Comparison of ENCODE assay signal across 22 cellular contexts in genomic region chr2:16184341-16184890, GRCh38.
DNase-seq lines count a peak whose midpoint lies in the region; ATAC-seq, FAIRE-seq and TF ChIP-seq lines count a peak whose summit lies in the region.
"Had no signal": no experiment of that assay in that cellular context is flagged by ENCODE, and none has a peak within 500 bp of the region (broad histone marks: within the 10 kb centered on the region; RNA-seq: fewer than 3 reads in every experiment).

No MANE protein-coding gene starts in this region.

- H3K9ac ChIP-seq in HUES48 (ENCODE audit: low read depth, low read length) (no peak overlapping the region), H1 (replicated peaks in 1 of 4; ENCODE audit: extremely low read depth in 1 of 4, low read depth in 3 of 4, low read length in 3 of 4) (no peak overlapping the region)
- H3K9ac ChIP-seq: BLaER1 had no signal

- no peak overlapping the region for H3K4me3 ChIP-seq in HUES48 (ENCODE audit: low read depth, low read length)
- H3K4me3 ChIP-seq in H1 (ENCODE audit: extremely low read depth in 1 of 4, insufficient read depth in 2 of 4, low read depth in 3 of 4, low read length in 4 of 4) = no peak overlapping the region
- H3K4me3 ChIP-seq: BLaER1 had no signal

- no peaks in the 10 kb centered on the region for H3K79me1 ChIP-seq in H1 (ENCODE audit: low read depth, low read length)

- CTCF ChIA-PET in H1 (lab: Charles Lee; ENCODE audit: partially characterized antibody) = interaction anchor here (1.8 kb wide), 1 partner anchor 10 kb away, joined by 4 read pairs; no protein-coding TSS in a partner anchor

- H2BK5ac ChIP-seq in H1 (ENCODE audit: low read depth, low read length) = no peak overlapping the region

- DNase-seq in SK-N-DZ (ENCODE audit: low spot score) (peak; percentile 98), H1 (ENCODE audit: low read depth in 1 of 2, low spot score in 2 of 2) (no peak), DMS 273 (lab: John Stamatoyannopoulos, UW; ENCODE audit: unreplicated experiment) (no peak), anterior cingulate cortex (lab: John Stamatoyannopoulos, UW) (no peak), NCI-H1048 (lab: John Stamatoyannopoulos, UW) (no peak)
- DNase-seq: 8988T; ACHN; C1 segment of cervical spinal cord; CD4-positive, alpha-beta memory T cell; CD4-positive, CD25-positive, alpha-beta regulatory T cell; CD8-positive, alpha-beta memory T cell; COR-L47; DMS79 treated with DMSO at 0.1 percent for 48 hours; GF-D8 had no signal

- POLR2A ChIA-PET in H1 (lab: Charles Lee; ENCODE audit: partially characterized antibody) = no interaction called here

- no peak overlapping the region for H3K4ac ChIP-seq in H1 (replicated peaks; ENCODE audit: insufficient read length, low read depth, low read length)

- no peak for FAIRE-seq in H1 (lab: Jason Lieb, UNC)
- FAIRE-seq: A204.1, G401.6, GM12891, GM19239 had no signal

- H4K91ac ChIP-seq in H1 (replicated peaks; ENCODE audit: insufficient read length, low read length) = no peak overlapping the region

- 0 out of 2 replicates have a peak overlapping the region, but pooled peaks have one; percentile 23 for H2AFZ ChIP-seq in H1 (ENCODE audit: low read length)

- H2AK5ac ChIP-seq in H1 (ENCODE audit: low read depth, low read length) = no peak overlapping the region

- H4K5ac ChIP-seq in H1 (ENCODE audit: insufficient read length, low read depth, low read length) = no peak overlapping the region

- H3K14ac ChIP-seq in H1 (ENCODE audit: insufficient read length) = no peak overlapping the region

- H3K4me1 ChIP-seq in HUES48 (ENCODE audit: control insufficient read depth, insufficient read depth, low read length) (peaks cover 27% of the 10 kb centered on the region), H1 (replicated peaks in 1 of 4; ENCODE audit: control insufficient read depth in 3 of 4, insufficient read depth in 4 of 4, low read length in 3 of 4) (peaks cover 0 to 10% (median 0%) of the 10 kb centered on the region in 4 experiments; a peak in 3 of 7 replicates)

- ATAC-seq in GM19455 (IDR thresholded peaks at IDR 0.05; ENCODE audit: unreplicated experiment) = no peak

- WGBS in H1 (ENCODE audit: extremely low coverage in 1 of 2, insufficient coverage in 1 of 2, insufficient read length in 1 of 2, insufficient replicate concordance in 2 of 2, low coverage in 1 of 2, low lambda C conversion rate in 2 of 2, missing lambda C conversion rate in 1 of 2), 2 experiments = 78% methylated on average over 4 of the region's 4 CpGs; no CpG with 5 or more reads in 1 of the 2 experiments

- H2BK12ac ChIP-seq in H1 (ENCODE audit: low read depth, low read length) = no peak overlapping the region

- no peak overlapping the region for H3K18ac ChIP-seq in H1 (ENCODE audit: extremely low read depth, low read length)

- H3K79me2 ChIP-seq in H1 (ENCODE audit: control insufficient read depth in 1 of 2, insufficient read depth in 2 of 2, low read length in 2 of 2) = no peaks in the 10 kb centered on the region

- no peak overlapping the region for H2BK120ac ChIP-seq in H1 (replicated peaks; ENCODE audit: low read depth, low read length)

- H3K36me3 ChIP-seq in HUES48 (ENCODE audit: control insufficient read depth, insufficient read depth, low read length) (no peaks in the 10 kb centered on the region), H1 (ENCODE audit: control insufficient read depth in 2 of 4, insufficient read depth in 4 of 4, low read length in 3 of 4) (no peaks in the 10 kb centered on the region)
- H3K36me3 ChIP-seq: BE2C, BLaER1 had no signal

- no peak for TF ChIP-seq POLR2A in H1 (IDR thresholded peaks at IDR 0.05; ENCODE audit: control extremely low read depth in 1 of 2, low read depth in 2 of 2, low read length in 2 of 2)

- H3K56ac ChIP-seq in H1 (replicated peaks; ENCODE audit: insufficient read length, low read depth, low read length) = no peak overlapping the region

- no peak for TF ChIP-seq CTCF in H1 (IDR thresholded peaks at IDR 0.05; ENCODE audit: control extremely low read depth in 1 of 3, insufficient read depth in 1 of 3, low read depth in 1 of 3, low read length in 3 of 3)

- no peak overlapping the region for H3K4me2 ChIP-seq in H1 (ENCODE audit: insufficient read depth in 1 of 2, low read depth in 2 of 2, low read length in 2 of 2)
- H3K4me2 ChIP-seq: BLaER1 had no signal

- H3K9me3 ChIP-seq in HUES48 (ENCODE audit: control insufficient read depth, insufficient read depth, low read length) = no peaks in the 10 kb centered on the region
- H3K9me3 ChIP-seq in H1 (ENCODE audit: insufficient read depth in 2 of 2, low read depth in 1 of 2, low read length in 1 of 2) = no peaks in the 10 kb centered on the region
- H3K9me3 ChIP-seq: BLaER1 had no signal

- H3K27me3 ChIP-seq in HUES48 (ENCODE audit: control insufficient read depth, insufficient read depth, low read length) = no peaks in the 10 kb centered on the region
- no peaks in the 10 kb centered on the region for H3K27me3 ChIP-seq in H1 (replicated peaks in 1 of 4; ENCODE audit: control insufficient read depth in 3 of 4, extremely low read depth in 1 of 4, insufficient read depth in 3 of 4, low read length in 3 of 4)
- H3K27me3 ChIP-seq: BE2C, BLaER1 had no signal

- no peak overlapping the region for H4K8ac ChIP-seq in H1 (ENCODE audit: extremely low read depth, insufficient read depth, low read length)

- no peak for TF ChIP-seq RAD21 in H1 (IDR thresholded peaks at IDR 0.05 in 1 of 2, conservative IDR thresholded peaks at IDR 0.05 in 1 of 2; ENCODE audit: low read depth in 2 of 2, low read length in 2 of 2)

- no peak overlapping the region for H2BK20ac ChIP-seq in H1 (ENCODE audit: low read length)

- H4K20me1 ChIP-seq in H1 (replicated peaks in 1 of 2; ENCODE audit: control insufficient read depth in 1 of 2, insufficient read depth in 2 of 2, low read length in 2 of 2) = no peaks in the 10 kb centered on the region
- H4K20me1 ChIP-seq: BLaER1 had no signal

- H3K27ac ChIP-seq in HUES48 (ENCODE audit: low read depth, low read length) (peak overlapping the region; percentile 50), H1 (ENCODE audit: low read depth, low read length) (no peak overlapping the region)
- H3K27ac ChIP-seq: BLaER1 had no signal

- no peak for TF ChIP-seq EP300 in H1 (IDR thresholded peaks at IDR 0.05; ENCODE audit: borderline replicate concordance in 1 of 2, low read depth in 2 of 2, low read length in 2 of 2)

- no peaks in the 10 kb centered on the region for H3K23me2 ChIP-seq in H1 (ENCODE audit: low read depth, low read length)

- no peak overlapping the region for H3K23ac ChIP-seq in H1 (ENCODE audit: insufficient read length)

- H2BK15ac ChIP-seq in H1 (ENCODE audit: low read length) = no peak overlapping the region

TF ChIP-seq in H1, 55 proteins besides CTCF, POLR2A, EP300 and RAD21:
- TF ChIP-seq ZNF274 (IDR thresholded peaks at IDR 0.05; ENCODE audit: borderline replicate concordance, extremely low read depth, low read length) = no peak
- TF ChIP-seq HDAC6 (IDR thresholded peaks at IDR 0.05; ENCODE audit: low read depth, low read length) = no peak
- TF ChIP-seq JUN (IDR thresholded peaks at IDR 0.05; ENCODE audit: low read depth, low read length) = no peak
